ENCODE assay signal across 23 cellular contexts in genomic region chr6:169183233-169183632, GRCh38.
"Had no signal": no experiment of that assay in that cellular context is flagged by ENCODE, and none has a peak within 500 bp of the region (broad histone marks: within the 10 kb centered on the region; RNA-seq: fewer than 3 reads in every experiment).

No MANE protein-coding gene starts in this region.

- H3K4me1 ChIP-seq: left lung, lower lobe of right lung, right atrium auricular region, tibial nerve, uterus had no signal

- H3K27ac ChIP-seq: heart left ventricle, left lung, lower lobe of right lung, ovary, right atrium auricular region, tibial nerve, uterus had no signal

- H3K4me3 ChIP-seq: heart left ventricle, left lung, lower lobe of right lung, ovary, right atrium auricular region, tibial nerve, uterus had no signal

- DNase-seq: glutamatergic neuron; heart left ventricle; hypothalamus; immature natural killer cell; kidney; left colon; left lung; lower lobe of right lung; mammary epithelial cell; mesenchymal stem cell; naive B cell; natural killer cell; nucleus accumbens; ovary; stimulated activated CD4-positive, alpha-beta T cell treated with anti-CD3 and anti-CD28 coated beads, Interleukin-2, amount 100 ng/mL, for 48 hours; stimulated activated CD4-positive, alpha-beta T cell treated with anti-CD3 and anti-CD28 coated beads, Interleukin-4, amount 100 ng/mL, for 4 hours; stimulated activated CD8-positive, alpha-beta memory T cell treated with anti-CD3 and anti-CD28 coated beads, Interleukin-4, amount 100 ng/mL, for 48 hours; stimulated activated naive CD4-positive, alpha-beta T cell treated with Interleukin-2 at 50 U/mL for 16 hours; stimulated activated naive CD8-positive, alpha-beta T cell treated with anti-CD3 and anti-CD28 coated beads, Interleukin-15, amount 100 ng/mL, for 72 hours; substantia nigra; uterus had no signal

- H3K27me3 ChIP-seq: heart left ventricle, left lung, ovary, right atrium auricular region, tibial nerve, uterus had no signal

- H3K9me3 ChIP-seq: heart left ventricle, left lung, lower lobe of right lung, ovary, right atrium auricular region, tibial nerve, uterus had no signal

- H3K36me3 ChIP-seq: heart left ventricle, left lung, lower lobe of right lung, ovary, right atrium auricular region, tibial nerve, uterus had no signal
